1 cellular context compared by ENCODE assay signal in genomic region chr16:27161398-27161797, GRCh38.
A peak's percentile ranks its signal among the peaks of the same experiment; 100 is the strongest.
TF ChIP-seq lines count a peak whose summit lies in the region.

No MANE protein-coding gene starts in this region.

TF ChIP-seq in A549, 52 proteins besides CTCF, POLR2A, EP300 and RAD21 (continued from another document):
- TF ChIP-seq REST (IDR thresholded peaks at IDR 0.05) (no peak), NFE2L2 (conservative IDR thresholded peaks at IDR 0.05; ENCODE audit: low read length) (no peak), HMGXB4 (CRISPR knock-in tag; IDR thresholded peaks at IDR 0.05; ENCODE audit: borderline replicate concordance) (no peak)
- TF ChIP-seq, protein P1, sequence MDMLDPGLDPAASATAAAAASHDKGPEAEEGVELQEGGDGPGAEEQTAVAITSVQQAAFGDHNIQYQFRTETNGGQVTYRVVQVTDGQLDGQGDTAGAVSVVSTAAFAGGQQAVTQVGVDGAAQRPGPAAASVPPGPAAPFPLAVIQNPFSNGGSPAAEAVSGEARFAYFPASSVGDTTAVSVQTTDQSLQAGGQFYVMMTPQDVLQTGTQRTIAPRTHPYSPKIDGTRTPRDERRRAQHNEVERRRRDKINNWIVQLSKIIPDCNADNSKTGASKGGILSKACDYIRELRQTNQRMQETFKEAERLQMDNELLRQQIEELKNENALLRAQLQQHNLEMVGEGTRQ (IDR thresholded peaks at IDR 0.05): 0 out of 2 replicates have a peak, but pooled peaks have one; percentile 18
TF ChIP-seq in A549: peak in this region for 1.
